In genomic region chr6:53618219-53618618, GRCh38 we compare ENCODE assay signal across 23 cellular contexts. TPM values are rescaled to one million over a fixed set of nuclear protein-coding genes. Genes with fewer than 3 reads are reported as not detected.
DNase-seq lines count a peak whose midpoint lies in the region; ATAC-seq and TF ChIP-seq lines count a peak whose summit lies in the region.
"Had no signal": no experiment of that assay in that cellular context is flagged by ENCODE, and none has a peak within 500 bp of the region (broad histone marks: within the 10 kb centered on the region; RNA-seq: fewer than 3 reads in every experiment).

No MANE protein-coding gene starts in this region.

- H3K9me3 Mint-ChIP-seq in Calu3 (ENCODE audit: low read depth, unreplicated experiment), result no peaks in the 10 kb centered on the region
- H3K9me3 Mint-ChIP-seq: GM23338 had no signal

- peaks cover 10% of the 10 kb centered on the region for H3K4me1 ChIP-seq in osteoblast (ENCODE audit: insufficient read depth, low read length)
- H3K4me1 ChIP-seq in BE2C, result no peaks in the 10 kb centered on the region

- peak overlapping the region; percentile 8 for H3K4me3 Mint-ChIP-seq in Calu3 (ENCODE audit: low read depth, unreplicated experiment)
- H3K4me3 Mint-ChIP-seq: GM23338 had no signal

- DNase-seq in Calu3 (no peak), osteoblast (ENCODE audit: insufficient read length, low spot score, missing footprints) (peak; percentile 10), activated T-cell treated with anti-CD3 and anti-CD28 coated beads for 4 hours (no peak), hypothalamus (lab: John Stamatoyannopoulos, UW) (no peak), BE2C (no peak)
- DNase-seq: DMS 273 treated with DMSO at 0.1 percent for 48 hours, GDM1, IMR-90, MG63, NCI-H1092, NCI-H1436 treated with DMSO at 0.1 percent for 48 hours, NCI-H345, NCI-H524 treated with DMSO at 0.1 percent for 48 hours, PC-3, SIG-M5, T-helper 1 cell had no signal

- H3K79me2 ChIP-seq in osteoblast (ENCODE audit: insufficient read depth, low read length), result no peaks in the 10 kb centered on the region

- intact Hi-C loops in Calu3 (cut with micrococcal nuclease; ENCODE audit: unreplicated experiment), result no loop called here

- H3K27me3 ChIP-seq in osteoblast (ENCODE audit: insufficient read depth, low read length), result peaks cover 4% of the 10 kb centered on the region
- H3K27me3 ChIP-seq in BE2C, result no peaks in the 10 kb centered on the region
- H3K27me3 ChIP-seq: MG63 had no signal

- TF ChIP-seq CTCF in Calu3 (IDR thresholded peaks at IDR 0.05; ENCODE audit: unreplicated experiment) (no peak), osteoblast (IDR thresholded peaks at IDR 0.05; ENCODE audit: extremely low read depth, low read depth, low read length) (no peak), BE2C (IDR thresholded peaks at IDR 0.05; ENCODE audit: low read depth, low read length) (no peak)

- H3K27ac Mint-ChIP-seq in Calu3 (ENCODE audit: unreplicated experiment), result peak overlapping the region; percentile 100
- H3K27ac Mint-ChIP-seq: GM23338 had no signal

- ATAC-seq in GM19463 (IDR thresholded peaks at IDR 0.05; ENCODE audit: unreplicated experiment) (peak; percentile 57), HG03520 (IDR thresholded peaks at IDR 0.05; ENCODE audit: unreplicated experiment) (peak; percentile 51)
- ATAC-seq: GM23338, PC-3, SK-N-SH treated with all-trans-retinoic acid at 6 μM for 48 hours had no signal

- no peak overlapping the region for H3K4me2 ChIP-seq in osteoblast (ENCODE audit: insufficient read depth, low read length)
- H3K4me2 ChIP-seq: GM23338 had no signal

- no peak overlapping the region for H2AFZ ChIP-seq in osteoblast (ENCODE audit: low read length)
- H2AFZ ChIP-seq: GM23338 had no signal

- H3K4me3 ChIP-seq in osteoblast (ENCODE audit: insufficient read depth, low read length), result no peak overlapping the region
- H3K4me3 ChIP-seq in BE2C (ENCODE audit: low read depth, low read length), result no peak overlapping the region
- H3K4me3 ChIP-seq: GM23338, MG63 had no signal

- no peak overlapping the region for H3K27ac ChIP-seq in osteoblast (ENCODE audit: low read depth, low read length)
- H3K27ac ChIP-seq: C4-2B, HL-60, RWPE1 had no signal

- BruUV-seq in Calu3 (replicated peaks; lab: Mats Ljungman, UMichigan), result no TSS peak

- peaks cover 29% of the 10 kb centered on the region for H3K36me3 Mint-ChIP-seq in Calu3 (ENCODE audit: insufficient read depth, unreplicated experiment)

- H3K9me3 ChIP-seq in osteoblast (ENCODE audit: low read depth, low read length) (no peaks in the 10 kb centered on the region), BE2C (no peaks in the 10 kb centered on the region)
- H3K9me3 ChIP-seq: MG63 had no signal

- H3K27me3 Mint-ChIP-seq in Calu3 (ENCODE audit: unreplicated experiment), result no peaks in the 10 kb centered on the region

- peaks cover 56% of the 10 kb centered on the region for H3K4me1 Mint-ChIP-seq in Calu3 (ENCODE audit: low read depth, unreplicated experiment)

- CTCF ChIA-PET in Calu3 (lab: Charles Lee), result no interaction called here

- no peaks in the 10 kb centered on the region for H4K20me1 ChIP-seq in osteoblast (ENCODE audit: insufficient read depth, low read length)

- H3K36me3 ChIP-seq in osteoblast (ENCODE audit: insufficient read depth, low read length) (no peaks in the 10 kb centered on the region), BE2C (no peaks in the 10 kb centered on the region)
- H3K36me3 ChIP-seq: MG63 had no signal

RNA-seq across cellular contexts. Expression of gene KLHL31, which starts 47.3 kb away (rescaled TPM):
- 1.1 and 1.2 TPM in 2 replicates for total RNA-seq in Calu3 (2022)
- total RNA-seq in osteoblast, result under 0.01 TPM in 2 replicates
- polyA plus RNA-seq in BE2C (2012; ENCODE audit: insufficient read depth, insufficient read length, low read depth), result 0.29 TPM
- total RNA-seq: IMR-90 had no signal
